Comparison of ENCODE assay signal across 13 cellular contexts in genomic region chr15:90033006-90033405, GRCh38. TPM values are rescaled to one million over a fixed set of nuclear protein-coding genes. Genes with fewer than 3 reads are reported as not detected.
A peak's percentile ranks its signal among the peaks of the same experiment; 100 is the strongest.
DNase-seq lines count a peak whose midpoint lies in the region; ATAC-seq and TF ChIP-seq lines count a peak whose summit lies in the region.
"Had no signal": no experiment of that assay in that cellular context is flagged by ENCODE, and none has a peak within 500 bp of the region (broad histone marks: within the 10 kb centered on the region; RNA-seq: fewer than 3 reads in every experiment).

No MANE protein-coding gene starts in this region.

- no peak for TF ChIP-seq CTCF in H9 (conservative IDR thresholded peaks at IDR 0.05)
- TF ChIP-seq CTCF in RWPE2 (IDR thresholded peaks at IDR 0.05; ENCODE audit: poor library complexity, severe bottlenecking), result no peak
- TF ChIP-seq CTCF in esophagus squamous epithelium (IDR thresholded peaks at IDR 0.05), result no peak
- TF ChIP-seq CTCF in heart right ventricle (IDR thresholded peaks at IDR 0.05), result no peak

- H3K79me2 ChIP-seq in H9 (ENCODE audit: insufficient read depth, low read length), result 0 out of 2 replicates have a peak, but pooled peaks cover 5% of the 10 kb centered on the region

- TF ChIP-seq POLR2A in esophagus squamous epithelium (IDR thresholded peaks at IDR 0.05), result no peak

- H3K27me3 ChIP-seq in H9 (ENCODE audit: insufficient read depth, low read length) (no peaks in the 10 kb centered on the region; the same call in 1 of the 2 replicates), RWPE2 (ENCODE audit: insufficient read depth, poor library complexity, severe bottlenecking) (no peaks in the 10 kb centered on the region), esophagus squamous epithelium (no peaks in the 10 kb centered on the region), heart right ventricle (no peaks in the 10 kb centered on the region)

- no peak overlapping the region for H3K56ac ChIP-seq in H9 (ENCODE audit: insufficient read length, low read depth, low read length)

- no peak overlapping the region for H4K5ac ChIP-seq in H9 (ENCODE audit: insufficient read length, low read depth, low read length)

- H3K4me2 ChIP-seq in H9 (ENCODE audit: insufficient read depth, insufficient read length, low read length), result no peak overlapping the region

- H3K4me3 Mint-ChIP-seq in H9, result peak overlapping the region in 1 of 2 experiments; percentile 43; a peak in 1 of 5 replicates

- peak overlapping the region; percentile 17 for H3K18ac ChIP-seq in H9 (ENCODE audit: insufficient read length, low read depth, low read length)

- H3K14ac ChIP-seq in H9 (ENCODE audit: insufficient read depth, low read length), result no peak overlapping the region; the same call in 1 of the 2 replicates

- H2AK5ac ChIP-seq in H9 (ENCODE audit: insufficient read length, low read length), result no peak overlapping the region

- H2AFZ ChIP-seq in H9 (ENCODE audit: low read length), result no peak overlapping the region

- H3K4me3 ChIP-seq in RWPE2 (ENCODE audit: severe bottlenecking), result no peak overlapping the region
- H3K4me3 ChIP-seq in esophagus squamous epithelium, result no peak overlapping the region
- H3K4me3 ChIP-seq in heart right ventricle, result no peak overlapping the region

- peaks cover 41 to 51% of the 10 kb centered on the region in 2 experiments for H3K4me1 Mint-ChIP-seq in H9

- H3K36me3 Mint-ChIP-seq in H9 (ENCODE audit: insufficient read depth in 1 of 3, low read depth in 3 of 3), result peaks cover 0 to 3% (median 2%) of the 10 kb centered on the region in 3 experiments; a peak in 3 of 7 replicates

- H3K79me1 ChIP-seq in H9 (ENCODE audit: insufficient read depth, low read depth, low read length, poor library complexity, severe bottlenecking), result no peaks in the 10 kb centered on the region

- no peak overlapping the region for H3K4ac ChIP-seq in H9 (ENCODE audit: low read depth, low read length)

- peaks cover 4% of the 10 kb centered on the region for H4K20me1 ChIP-seq in H9 (ENCODE audit: control insufficient read depth, insufficient read depth, insufficient read length)

- peaks cover 10% of the 10 kb centered on the region; the same call in 1 of the 2 replicates for H3K4me1 ChIP-seq in H9 (ENCODE audit: insufficient read depth, low read length)
- H3K4me1 ChIP-seq in RWPE2 (ENCODE audit: insufficient read depth, poor library complexity, severe bottlenecking), result peaks cover 38% of the 10 kb centered on the region
- H3K4me1 ChIP-seq in esophagus squamous epithelium, result peaks cover 32 to 79% (median 49%) of the 10 kb centered on the region in 3 donors
- peaks cover 15 to 97% (median 66%) of the 10 kb centered on the region in 9 donors for H3K4me1 ChIP-seq in heart right ventricle

- H3K23ac ChIP-seq in H9 (ENCODE audit: insufficient read length, low read depth, low read length), result no peak overlapping the region

- no peak overlapping the region for H2BK120ac ChIP-seq in H9 (ENCODE audit: low read depth, low read length, poor library complexity, severe bottlenecking)

- no peak overlapping the region for H3K9ac ChIP-seq in H9 (ENCODE audit: extremely low read depth, insufficient read length, low read length)

- no peak overlapping the region for H3T11ph ChIP-seq in H9 (ENCODE audit: low read length)

- H2BK15ac ChIP-seq in H9 (ENCODE audit: low read depth, low read length), result no peak overlapping the region

- peak overlapping the region; percentile 78 for H4K91ac ChIP-seq in H9 (ENCODE audit: insufficient read length, low read depth, low read length)

- no peak for DNase-seq in H9
- peak; percentile 24 for DNase-seq in RWPE2 (ENCODE audit: low spot score)
- no peak for DNase-seq in esophagus squamous epithelium (lab: John Stamatoyannopoulos, UW)
- DNase-seq in sciatic nerve (ENCODE audit: low spot score), result peak; percentile 47
- no peak for DNase-seq in kidney tubule cell (ENCODE audit: low spot score)
- DNase-seq in NCI-H345 treated with DMSO at 0.1 percent for 48 hours (lab: John Stamatoyannopoulos, UW; ENCODE audit: unreplicated experiment), result no peak
- no peak for DNase-seq in heart right ventricle
- DNase-seq: activated CD4-positive, alpha-beta T cell treated with anti-CD3 and anti-CD28 coated beads, Interleukin-2, amount 50 U/mL, for 4 hours; anterior cingulate cortex; effector memory CD4-positive, alpha-beta T cell; left ventricle myocardium superior; NCI-H1436 treated with DMSO at 0.1 percent for 48 hours; substantia nigra had no signal

- H2BK12ac ChIP-seq in H9 (ENCODE audit: insufficient read length, low read depth, low read length), result no peak overlapping the region

- H4K8ac ChIP-seq in H9 (replicated peaks; ENCODE audit: insufficient read length, low read depth, low read length), result no peak overlapping the region

- H3K27me3 Mint-ChIP-seq in H9 (ENCODE audit: low read depth), result no peaks in the 10 kb centered on the region; the same call in 1 of the 2 replicates

- H3K36me3 ChIP-seq in RWPE2 (ENCODE audit: low read depth) (peaks cover 4% of the 10 kb centered on the region), esophagus squamous epithelium (no peaks in the 10 kb centered on the region), heart right ventricle (no peaks in the 10 kb centered on the region)

- no peak overlapping the region for H3K27ac ChIP-seq in H9 (ENCODE audit: insufficient read length, low read depth, low read length)
- H3K27ac ChIP-seq in RWPE2 (ENCODE audit: poor library complexity, severe bottlenecking), result peak overlapping the region; percentile 53
- H3K27ac ChIP-seq in esophagus squamous epithelium, result peak overlapping the region in 3 of 4 donors; percentile 74 to 90 (median 86)
- peak overlapping the region in 5 of 10 donors; percentile 46 to 95 (median 66) for H3K27ac ChIP-seq in heart right ventricle

- H2BK5ac ChIP-seq in H9 (ENCODE audit: insufficient read length, low read length), result no peak overlapping the region

- WGBS in H9 (ENCODE audit: extremely low coverage, insufficient read length, low lambda C conversion rate), result no CpG with 5 or more reads among the region's 5 CpGs
- WGBS in esophagus squamous epithelium, 2 donors, result 70 to 91% methylated on average over 5 of the region's 5 CpGs
- whole genome bisulfite sequencing in heart right ventricle, 2 donors, result 95% methylated on average over 5 of the region's 5 CpGs

- H3K23me2 ChIP-seq in H9 (ENCODE audit: insufficient read length, low read depth, low read length, poor library complexity, severe bottlenecking), result no peaks in the 10 kb centered on the region

- H2BK20ac ChIP-seq in H9 (ENCODE audit: low read depth, low read length, poor library complexity, severe bottlenecking), result no peak overlapping the region

- H3K9me3 Mint-ChIP-seq in H9, result no peaks in the 10 kb centered on the region

- ATAC-seq in RWPE2 (ENCODE audit: low read depth) (no peak), sciatic nerve (no peak), heart right ventricle (no peak)
- ATAC-seq: left ventricle myocardium superior had no signal

- intact Hi-C loops in esophagus squamous epithelium (cut with DNase I), result no loop called here
- intact Hi-C loops in sciatic nerve (cut with DNase I), result no loop called here
- intact Hi-C loops in heart right ventricle (cut with DNase I), result no loop called here

- H3K27ac Mint-ChIP-seq in H9, result no peak overlapping the region; a peak in 2 of 7 replicates

- H3K9me3 ChIP-seq in H9 (ENCODE audit: control insufficient read depth, low read depth, low read length) (no peaks in the 10 kb centered on the region), RWPE2 (ENCODE audit: severe bottlenecking) (no peaks in the 10 kb centered on the region), esophagus squamous epithelium (no peaks in the 10 kb centered on the region), heart right ventricle (peaks cover 0 to 3% (median 0%) of the 10 kb centered on the region in 11 donors)

RNA-seq across cellular contexts. Expression of gene ZNF710, which starts 31.9 kb away (rescaled TPM):
- total RNA-seq in H9 (2021) (40.7 and 42.8 TPM in 2 replicates), esophagus squamous epithelium (10 to 100 TPM; 15.1 to 27.4 (median 21.4) TPM), sciatic nerve (20.2 TPM), heart right ventricle (10 to 100 TPM in 1 of 10 donors, 1 to 10 TPM in 9; 2.8 to 19.8 (median 3.9) TPM)
- 10 to 100 TPM in 1 of 2 donors, 1 to 10 TPM in 1; 3.3 to 11.0 TPM for polyA plus RNA-seq in heart right ventricle

Comparison
In these comparisons a context has a peak if more than half of its experiments do, and no peak if none do; other contexts are left out.
1. DNase-seq: peak in RWPE2 (single experiment) and sciatic nerve (single experiment); none in H9 (single experiment), esophagus squamous epithelium (single experiment), kidney tubule cell (single experiment), NCI-H345 treated with DMSO at 0.1 percent for 48 hours (single experiment) and heart right ventricle (0 of 2).